In genomic region chr9:137606005-137606601, GRCh38 we compare ENCODE assay signal across 6 cellular contexts. TPM values are rescaled to one million over a fixed set of nuclear protein-coding genes. Genes with fewer than 3 reads are reported as not detected.
DNase-seq lines count a peak whose midpoint lies in the region; ATAC-seq and TF ChIP-seq lines count a peak whose summit lies in the region.

No MANE protein-coding gene starts in this region.

- peaks cover 21% of the 10 kb centered on the region for H3K4me1 Mint-ChIP-seq in activated naive CD4-positive, alpha-beta T cell treated with anti-CD3 and anti-CD28 coated beads, Interleukin-2, amount 50 U/mL, for 24 hours
- peaks cover 11% of the 10 kb centered on the region for H3K4me1 Mint-ChIP-seq in mesothelial cell of epicardium

- no peaks in the 10 kb centered on the region for H3K9me3 Mint-ChIP-seq in activated naive CD4-positive, alpha-beta T cell treated with anti-CD3 and anti-CD28 coated beads, Interleukin-2, amount 50 U/mL, for 24 hours
- H3K9me3 Mint-ChIP-seq in mesothelial cell of epicardium = no peaks in the 10 kb centered on the region

- peak overlapping the region; percentile 82 for H3K4me3 Mint-ChIP-seq in activated naive CD4-positive, alpha-beta T cell treated with anti-CD3 and anti-CD28 coated beads, Interleukin-2, amount 50 U/mL, for 24 hours
- H3K4me3 Mint-ChIP-seq in mesothelial cell of epicardium = peak overlapping the region; percentile 69

- ATAC-seq in HG02938 (IDR thresholded peaks at IDR 0.05; ENCODE audit: unreplicated experiment) = peak; percentile 9

- DNase-seq in ELF-1 (ENCODE audit: low read depth, low spot score) = peak; percentile 36
- DNase-seq in mesothelial cell of epicardium (ENCODE audit: low spot score in 2 of 2, unreplicated experiment in 2 of 2) = no peak
- no peak for DNase-seq in occipital lobe (lab: John Stamatoyannopoulos, UW)
- no peak for DNase-seq in activated CD4-positive, alpha-beta T cell treated with anti-CD3 and anti-CD28 coated beads for 48 hours

- no peak for TF ChIP-seq CTCF in mesothelial cell of epicardium (IDR thresholded peaks at IDR 0.05; ENCODE audit: unreplicated experiment)

- no peaks in the 10 kb centered on the region for H3K27me3 Mint-ChIP-seq in activated naive CD4-positive, alpha-beta T cell treated with anti-CD3 and anti-CD28 coated beads, Interleukin-2, amount 50 U/mL, for 24 hours
- H3K27me3 Mint-ChIP-seq in mesothelial cell of epicardium (ENCODE audit: low read depth) = peaks cover 32% of the 10 kb centered on the region

- no peak overlapping the region for H3K27ac Mint-ChIP-seq in activated naive CD4-positive, alpha-beta T cell treated with anti-CD3 and anti-CD28 coated beads, Interleukin-2, amount 50 U/mL, for 24 hours
- H3K27ac Mint-ChIP-seq in mesothelial cell of epicardium = no peak overlapping the region

- H3K36me3 Mint-ChIP-seq in activated naive CD4-positive, alpha-beta T cell treated with anti-CD3 and anti-CD28 coated beads, Interleukin-2, amount 50 U/mL, for 24 hours = no peaks in the 10 kb centered on the region
- H3K36me3 Mint-ChIP-seq in mesothelial cell of epicardium = no peaks in the 10 kb centered on the region

RNA-seq across cellular contexts. Expression of gene ARRDC1, which starts 0.6 kb away (rescaled TPM):
- 36.5 to 40.5 TPM (median 39.1 TPM) in 3 replicates for total RNA-seq in mesothelial cell of epicardium
- 9.5 TPM for total RNA-seq in occipital lobe

RNA-seq across cellular contexts. Expression of gene EHMT1, which starts 12.7 kb away (rescaled TPM):
- 133 to 147 TPM (median 136 TPM) in 3 replicates for total RNA-seq in mesothelial cell of epicardium
- total RNA-seq in occipital lobe = 68.3 TPM

RNA-seq across cellular contexts. Expression of gene ZMYND19, which starts 15.8 kb away (rescaled TPM):
- total RNA-seq in mesothelial cell of epicardium = 31.1 to 33.2 TPM (median 31.9 TPM) in 3 replicates
- total RNA-seq in occipital lobe = 17.9 TPM

RNA-seq across cellular contexts. Expression of gene DPH7, which starts 27.4 kb away (rescaled TPM):
- total RNA-seq in mesothelial cell of epicardium = 55.0 to 59.4 TPM (median 56.1 TPM) in 3 replicates
- 26.5 TPM for total RNA-seq in occipital lobe

RNA-seq across cellular contexts. Expression of gene MRPL41, which starts 54.4 kb away (rescaled TPM):
- 22.7 to 26.6 TPM (median 26.2 TPM) in 3 replicates for total RNA-seq in mesothelial cell of epicardium
- 20.0 TPM for total RNA-seq in occipital lobe
